Comparison of ENCODE assay signal across 27 cellular contexts in genomic region chr10:58776613-58777318, GRCh38.
A peak's percentile ranks its signal among the peaks of the same experiment; 100 is the strongest.
DNase-seq lines count a peak whose midpoint lies in the region; TF ChIP-seq lines count a peak whose summit lies in the region.
"Had no signal": no experiment of that assay in that cellular context is flagged by ENCODE, and none has a peak within 500 bp of the region (broad histone marks: within the 10 kb centered on the region; RNA-seq: fewer than 3 reads in every experiment).

No MANE protein-coding gene starts in this region.

- no peaks in the 10 kb centered on the region for H3K36me3 ChIP-seq in ACC112 (ENCODE audit: insufficient read depth, low read length)
- no peaks in the 10 kb centered on the region for H3K36me3 ChIP-seq in SK-N-SH (replicated peaks in 1 of 2; ENCODE audit: control insufficient read depth in 1 of 2, insufficient read depth in 2 of 2, low read length in 1 of 2)
- H3K36me3 ChIP-seq: BLaER1, HAP-1, thoracic aorta had no signal

- DNase-seq in SK-N-SH (no peak), fibroblast of villous mesenchyme (ENCODE audit: low read depth) (peak; percentile 27), mesothelial cell of epicardium (ENCODE audit: low spot score in 2 of 2, unreplicated experiment in 2 of 2) (no peak), OCI-M1 (lab: John Stamatoyannopoulos, UW) (no peak), hypothalamus (lab: John Stamatoyannopoulos, UW) (no peak)
- DNase-seq in effector CD8-positive, alpha-beta T cell (lab: John Stamatoyannopoulos, UW): no peak
- no peak for DNase-seq in activated CD4-positive, alpha-beta T cell treated with anti-CD3 and anti-CD28 coated beads for 4 hours
- DNase-seq: activated CD4-positive, CD25-positive, alpha-beta regulatory T cell treated with anti-CD3 and anti-CD28 coated beads, Interleukin-2, amount 50 U/mL, for 72 hours; activated CD8-positive, alpha-beta T cell treated with anti-CD3 and anti-CD28 coated beads for 36 hours; activated naive CD4-positive, alpha-beta T cell treated with anti-CD3 and anti-CD28 coated beads, Interleukin-2, amount 50 U/mL, for 16 hours; amygdala; Caco-2; DMS79; GDM1; NCI-H1092 treated with DMSO at 0.1 percent for 48 hours; NCI-H187; NCI-H2227 treated with DMSO at 0.1 percent for 48 hours; psoas muscle had no signal

- peaks cover 45% of the 10 kb centered on the region for H3K4me1 Mint-ChIP-seq in mesothelial cell of epicardium
- H3K4me1 Mint-ChIP-seq: activated T-helper 17 cell treated with anti-CD3 and anti-CD28 coated beads, Interleukin-2, amount 50 U/mL, for 72 hours; memory B cell had no signal

- H3K79me2 ChIP-seq in ACC112 (ENCODE audit: control insufficient read depth, insufficient read depth, low read length, unreplicated experiment) (no peaks in the 10 kb centered on the region), SK-N-SH (ENCODE audit: insufficient read depth) (no peaks in the 10 kb centered on the region)

- H2AFZ ChIP-seq in ACC112 (ENCODE audit: low read length, unreplicated experiment): no peak overlapping the region
- H2AFZ ChIP-seq in SK-N-SH (ENCODE audit: low read depth): no peak overlapping the region

- H3K9me3 Mint-ChIP-seq in mesothelial cell of epicardium: no peaks in the 10 kb centered on the region
- H3K9me3 Mint-ChIP-seq: activated CD8-positive, alpha-beta T cell treated with anti-CD3 and anti-CD28 coated beads for 36 hours; activated T-helper 17 cell treated with anti-CD3 and anti-CD28 coated beads, Interleukin-2, amount 50 U/mL, for 72 hours; dendritic cell treated with granulocyte-macrophage colony-stimulating factor and Interleukin-4, amounts not matched to agents 40 ng/mL and 50 ng/mL, for 4 days; memory B cell; stimulated activated naive CD8-positive, alpha-beta T cell treated with anti-CD3 and anti-CD28 coated beads, Interleukin-15, Interleukin-2, amounts not matched to agents 100 ng/mL and 50 ng/mL, for 24 hours; T-helper 1 cell treated with Interleukin-12 subunit alpha and Interleukin-12 subunit beta and Interleukin-4 antibody, amounts not matched to agents 30 μg/mL and 1 μg/mL, for 36 hours had no signal

- WGBS in SK-N-SH (ENCODE audit: low lambda C conversion rate): 43% methylated on average over 5 of the region's 5 CpGs

- H3K9me3 ChIP-seq in SK-N-SH: no peaks in the 10 kb centered on the region
- H3K9me3 ChIP-seq: BLaER1, Caco-2, HAP-1, psoas muscle, thoracic aorta had no signal

- no peak for TF ChIP-seq CTCF in SK-N-SH (IDR thresholded peaks at IDR 0.05)
- TF ChIP-seq CTCF in fibroblast of villous mesenchyme (IDR thresholded peaks at IDR 0.05; ENCODE audit: insufficient read depth, low read depth, low read length): no peak
- TF ChIP-seq CTCF in mesothelial cell of epicardium (IDR thresholded peaks at IDR 0.05; ENCODE audit: unreplicated experiment): no peak

- no peak overlapping the region for H3K4me3 Mint-ChIP-seq in mesothelial cell of epicardium
- H3K4me3 Mint-ChIP-seq: activated CD8-positive, alpha-beta T cell treated with anti-CD3 and anti-CD28 coated beads for 36 hours; activated T-helper 17 cell treated with anti-CD3 and anti-CD28 coated beads, Interleukin-2, amount 50 U/mL, for 72 hours; dendritic cell treated with granulocyte-macrophage colony-stimulating factor and Interleukin-4, amounts not matched to agents 40 ng/mL and 50 ng/mL, for 4 days; memory B cell; stimulated activated naive CD8-positive, alpha-beta T cell treated with anti-CD3 and anti-CD28 coated beads, Interleukin-15, Interleukin-2, amounts not matched to agents 100 ng/mL and 50 ng/mL, for 24 hours; T-helper 1 cell treated with Interleukin-12 subunit alpha and Interleukin-12 subunit beta and Interleukin-4 antibody, amounts not matched to agents 30 μg/mL and 1 μg/mL, for 36 hours had no signal

- no peaks in the 10 kb centered on the region for H3K36me3 Mint-ChIP-seq in mesothelial cell of epicardium
- H3K36me3 Mint-ChIP-seq: memory B cell had no signal

- H3K27me3 ChIP-seq in ACC112 (ENCODE audit: insufficient read depth, low read length): no peaks in the 10 kb centered on the region
- no peaks in the 10 kb centered on the region for H3K27me3 ChIP-seq in SK-N-SH (ENCODE audit: insufficient read depth)
- H3K27me3 ChIP-seq: BLaER1 had no signal

- H3K9me2 ChIP-seq in SK-N-SH: no peaks in the 10 kb centered on the region

- H3K27ac Mint-ChIP-seq in mesothelial cell of epicardium: peak overlapping the region; percentile 1
- H3K27ac Mint-ChIP-seq: activated CD8-positive, alpha-beta T cell treated with anti-CD3 and anti-CD28 coated beads for 36 hours; activated T-helper 17 cell treated with anti-CD3 and anti-CD28 coated beads, Interleukin-2, amount 50 U/mL, for 72 hours; dendritic cell treated with granulocyte-macrophage colony-stimulating factor and Interleukin-4, amounts not matched to agents 40 ng/mL and 50 ng/mL, for 4 days; memory B cell; stimulated activated naive CD8-positive, alpha-beta T cell treated with anti-CD3 and anti-CD28 coated beads, Interleukin-15, Interleukin-2, amounts not matched to agents 100 ng/mL and 50 ng/mL, for 24 hours; T-helper 1 cell treated with Interleukin-12 subunit alpha and Interleukin-12 subunit beta and Interleukin-4 antibody, amounts not matched to agents 30 μg/mL and 1 μg/mL, for 36 hours had no signal

- peak in 1 of 2 experiments; percentile 20; a peak in 1 of 4 replicates for TF ChIP-seq EP300 in SK-N-SH (IDR thresholded peaks at IDR 0.05; ENCODE audit: borderline replicate concordance in 1 of 2, low read depth in 1 of 2, low read length in 1 of 2)

- no peak overlapping the region for H3K9ac ChIP-seq in SK-N-SH
- H3K9ac ChIP-seq: BLaER1 had no signal

- H3K4me3 ChIP-seq in ACC112 (ENCODE audit: low read depth, low read length) (no peak overlapping the region), SK-N-SH (ENCODE audit: low read depth in 2 of 2, low read length in 1 of 2) (no peak overlapping the region), fibroblast of villous mesenchyme (ENCODE audit: low read depth, low read length) (no peak overlapping the region)
- H3K4me3 ChIP-seq: BLaER1, HAP-1, thoracic aorta had no signal

- CTCF ChIA-PET in SK-N-SH (lab: Yijun Ruan, JAX): interaction anchor here (0.5 to 3.2 kb wide), 7 partner anchors 8 to 1054 kb away, joined by 3 to 10 read pairs (median 3); no protein-coding TSS in a partner anchor

- H3K27me3 Mint-ChIP-seq in mesothelial cell of epicardium (ENCODE audit: low read depth): no peaks in the 10 kb centered on the region
- H3K27me3 Mint-ChIP-seq: dendritic cell treated with granulocyte-macrophage colony-stimulating factor and Interleukin-4, amounts not matched to agents 40 ng/mL and 50 ng/mL, for 4 days; memory B cell had no signal

- H3K4me1 ChIP-seq in ACC112 (ENCODE audit: control insufficient read depth, insufficient read depth, low read length, unreplicated experiment) (peaks cover 41% of the 10 kb centered on the region), SK-N-SH (ENCODE audit: control insufficient read depth in 1 of 2, insufficient read depth in 2 of 2, low read depth in 1 of 2, low read length in 1 of 2) (peaks cover 15 to 23% of the 10 kb centered on the region in 2 experiments)
- H3K4me1 ChIP-seq: BLaER1, HAP-1 had no signal

- H4K20me1 ChIP-seq in SK-N-SH (ENCODE audit: insufficient read depth): no peaks in the 10 kb centered on the region
- H4K20me1 ChIP-seq: BLaER1 had no signal

- H3F3A ChIP-seq in SK-N-SH (replicated peaks; ENCODE audit: insufficient read depth): peaks cover 6% of the 10 kb centered on the region

- POLR2A ChIA-PET in SK-N-SH (lab: Yijun Ruan, JAX): no interaction called here

- TF ChIP-seq RAD21 in SK-N-SH (IDR thresholded peaks at IDR 0.05; ENCODE audit: low read length): no peak

- H3K4me2 ChIP-seq in SK-N-SH: peak overlapping the region; percentile 35; the same call in 1 of the 2 replicates
- H3K4me2 ChIP-seq: BLaER1 had no signal

- H3K27ac ChIP-seq in ACC112 (ENCODE audit: low read depth, low read length): peak overlapping the region; percentile 7; the same call in 1 of the 2 replicates
- peak overlapping the region; percentile 33 to 92 for H3K27ac ChIP-seq in SK-N-SH (ENCODE audit: low read depth in 2 of 2, low read length in 1 of 2)
- H3K27ac ChIP-seq: BLaER1, thoracic aorta had no signal

TF ChIP-seq in SK-N-SH, 30 proteins besides CTCF, POLR2A, EP300 and RAD21:
- TF ChIP-seq RFX5 (IDR thresholded peaks at IDR 0.05; ENCODE audit: low read length): no peak
- TF ChIP-seq FOXM1 (IDR thresholded peaks at IDR 0.05; ENCODE audit: low read depth): no peak
- TF ChIP-seq PBX3 (IDR thresholded peaks at IDR 0.05): peak; percentile 15; the same call in 1 of the 2 replicates
- TF ChIP-seq TCF12 (IDR thresholded peaks at IDR 0.05): peak; percentile 58
- no peak for TF ChIP-seq TAF1 (IDR thresholded peaks at IDR 0.05; ENCODE audit: borderline replicate concordance, low read depth, low read length)
- no peak for TF ChIP-seq SMC3 (IDR thresholded peaks at IDR 0.05; ENCODE audit: low read depth, low read length)
- no peak for TF ChIP-seq IRF3 (IDR thresholded peaks at IDR 0.05; ENCODE audit: low read depth, low read length)
- TF ChIP-seq GATA2 (CRISPR knock-in tag; IDR thresholded peaks at IDR 0.05): peak; percentile 59; the same call in 1 of the 2 replicates
- no peak for TF ChIP-seq EZH2phosphoT487 (IDR thresholded peaks at IDR 0.05; ENCODE audit: borderline replicate concordance, low read depth)
